ENCODE assay signal across 9 cellular contexts in genomic region chr1:2237773-2238172, GRCh38. TPM values are rescaled to one million over a fixed set of nuclear protein-coding genes. Genes with fewer than 3 reads are reported as not detected.
DNase-seq lines count a peak whose midpoint lies in the region; ATAC-seq and TF ChIP-seq lines count a peak whose summit lies in the region.
"Had no signal": no experiment of that assay in that cellular context is flagged by ENCODE, and none has a peak within 500 bp of the region (broad histone marks: within the 10 kb centered on the region; RNA-seq: fewer than 3 reads in every experiment).

No MANE protein-coding gene starts in this region.

- H3K27ac ChIP-seq in VCaP (peak overlapping the region; percentile 57; the same call in 1 of the 2 replicates), psoas muscle (no peak overlapping the region)

- peaks cover 0 to 5% of the 10 kb centered on the region in 2 donors for H3K36me3 ChIP-seq in psoas muscle (ENCODE audit: insufficient read depth in 1 of 2, low read depth in 1 of 2)

- peak; percentile 23; the same call in 1 of the 2 replicates for TF ChIP-seq CTCF in VCaP (conservative IDR thresholded peaks at IDR 0.05)
- TF ChIP-seq CTCF in fibroblast of pulmonary artery (IDR thresholded peaks at IDR 0.05; ENCODE audit: low read length, missing control alignments): peak; percentile 7
- TF ChIP-seq CTCF in psoas muscle (IDR thresholded peaks at IDR 0.05): peak; percentile 10
- TF ChIP-seq CTCF in endothelial cell (IDR thresholded peaks at IDR 0.05; ENCODE audit: unreplicated experiment): no peak

- DNase-seq in ELR (ENCODE audit: low read depth) (peak; percentile 13), fibroblast of pulmonary artery (ENCODE audit: low read depth) (no peak), psoas muscle (peak in 1 of 2 donors; percentile 47), endothelial cell (ENCODE audit: low spot score) (no peak), inferior parietal cortex (ENCODE audit: extremely low spot score) (no peak)

- no peak overlapping the region for H3K4me3 Mint-ChIP-seq in endothelial cell (ENCODE audit: unreplicated experiment)

- no peaks in the 10 kb centered on the region for H3K9me3 ChIP-seq in psoas muscle

- H3K9me3 Mint-ChIP-seq in endothelial cell (ENCODE audit: unreplicated experiment): no peaks in the 10 kb centered on the region
- H3K9me3 Mint-ChIP-seq: nephron had no signal

- H3K4me1 Mint-ChIP-seq in endothelial cell (ENCODE audit: unreplicated experiment): peaks cover 43% of the 10 kb centered on the region

- H3K27me3 ChIP-seq in psoas muscle (ENCODE audit: insufficient read depth in 3 of 3, low read length in 2 of 3): no peaks in the 10 kb centered on the region

- H3K4me1 ChIP-seq in psoas muscle: peaks cover 76% of the 10 kb centered on the region

- no peak overlapping the region for H3K27ac Mint-ChIP-seq in endothelial cell (ENCODE audit: unreplicated experiment)

- intact Hi-C loops in psoas muscle (cut with DNase I): loop anchor here in 1 of 2 donors (10.0 kb wide), 1 partner anchor 67 kb away; no protein-coding TSS in a partner anchor

- H3K4me3 ChIP-seq in fibroblast of pulmonary artery (replicated peaks; ENCODE audit: low read depth, low read length): no peak overlapping the region
- no peak overlapping the region for H3K4me3 ChIP-seq in psoas muscle

- 52 to 72% (median 53%) methylated on average over 19 of the region's 19 CpGs for WGBS in psoas muscle, 3 donors

- H3K27me3 Mint-ChIP-seq in endothelial cell (ENCODE audit: unreplicated experiment): peaks cover 2% of the 10 kb centered on the region

- ATAC-seq in psoas muscle (peak in 1 of 4 donors; percentile 16), HG03139 (IDR thresholded peaks at IDR 0.05; ENCODE audit: unreplicated experiment) (no peak)
- ATAC-seq in activated CD4-positive, CD25-positive, alpha-beta regulatory T cell treated with anti-CD3 and anti-CD28 coated beads, Interleukin-2, amount 50 U/mL, for 24 hours: no peak

- H3K36me3 Mint-ChIP-seq in endothelial cell (ENCODE audit: low read depth, unreplicated experiment): peaks cover 8% of the 10 kb centered on the region

RNA-seq across cellular contexts. Expression of gene SKI, which starts 9.7 kb away (rescaled TPM):
- total RNA-seq in psoas muscle: 10 to 100 TPM; 21.4 to 32.1 (median 30.3) TPM
- polyA plus RNA-seq in psoas muscle: 10 to 100 TPM in 2 of 3 donors, 1 to 10 TPM in 1; 7.7 to 20.9 (median 18.3) TPM
- 73.3 TPM for total RNA-seq in endothelial cell (ENCODE audit: unreplicated experiment)

RNA-seq across cellular contexts. Expression of gene FAAP20, which starts 43.2 kb away (rescaled TPM):
- 10 to 100 TPM; 17.8 to 26.3 (median 19.4) TPM for total RNA-seq in psoas muscle
- polyA plus RNA-seq in psoas muscle: 10 to 100 TPM; 22.1 to 48.1 (median 28.2) TPM
- 118 TPM for total RNA-seq in endothelial cell (ENCODE audit: unreplicated experiment)
